Comparison of ENCODE assay signal across 12 cellular contexts in the genomic region with DNA sequence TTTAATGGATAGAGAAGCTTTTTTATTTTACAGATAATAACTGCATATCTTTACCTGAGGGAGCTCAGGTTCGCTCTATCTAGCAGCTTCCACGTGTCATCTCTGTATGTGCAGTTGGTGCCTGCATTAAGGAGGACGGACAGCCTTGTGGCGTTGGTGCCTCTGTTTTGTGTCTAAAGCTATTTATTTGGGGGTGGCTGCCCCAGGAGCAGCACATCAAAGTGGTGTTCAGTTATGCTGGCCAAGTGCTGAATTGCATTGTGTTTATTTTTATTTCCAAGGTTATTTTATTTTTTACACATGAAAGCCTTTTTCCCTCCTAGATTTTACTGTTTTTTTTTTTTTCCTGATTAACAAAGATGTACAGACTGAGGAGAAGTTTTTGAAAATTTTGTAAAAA. TPM values are rescaled to one million over a fixed set of nuclear protein-coding genes. Genes with fewer than 3 reads are reported as not detected.
DNase-seq lines count a peak whose midpoint lies in the region; ATAC-seq, FAIRE-seq and TF ChIP-seq lines count a peak whose summit lies in the region.
"Had no signal": no experiment of that assay in that cellular context is flagged by ENCODE, and none has a peak within 500 bp of the region (broad histone marks: within the 10 kb centered on the region; RNA-seq: fewer than 3 reads in every experiment).

No MANE protein-coding gene starts in this region.

- no peak overlapping the region for H2AFZ ChIP-seq in PC-3 (ENCODE audit: low read length)

- H3K4me3 ChIP-seq in GM12864 (ENCODE audit: low read depth, low read length) (peak overlapping the region; percentile 47; the same call in 1 of the 2 replicates), PC-3 (ENCODE audit: low read length) (no peak overlapping the region), rectal smooth muscle tissue (ENCODE audit: low read length) (peak overlapping the region; percentile 47)
- H3K4me3 ChIP-seq: prostate gland had no signal

- no peaks in the 10 kb centered on the region for H3K9me3 Mint-ChIP-seq in effector memory CD8-positive, alpha-beta T cell

- TF ChIP-seq POLR2A in GM12892 (IDR thresholded peaks at IDR 0.05; ENCODE audit: low read depth, low read length) = no peak

- peak overlapping the region; percentile 89 to 98 for H3K27ac Mint-ChIP-seq in effector memory CD8-positive, alpha-beta T cell

- POLR2A ChIA-PET in PC-3 (lab: Charles Lee; ENCODE audit: unreplicated experiment) = interaction anchor here (0.6 kb wide), 1 partner anchor 633 kb away, joined by 10 read pairs; no protein-coding TSS in a partner anchor

- H3K79me2 ChIP-seq in PC-3 (ENCODE audit: low read length) = peaks cover 19% of the 10 kb centered on the region

- H3K9me3 ChIP-seq in PC-3 (ENCODE audit: low read length) = no peaks in the 10 kb centered on the region
- H3K9me3 ChIP-seq: prostate gland had no signal

- H3K9ac ChIP-seq in PC-3 (ENCODE audit: low read length) (no peak overlapping the region), rectal smooth muscle tissue (ENCODE audit: low read length) (no peak overlapping the region)

- no peaks in the 10 kb centered on the region for H3F3A ChIP-seq in PC-3 (ENCODE audit: low read length, unreplicated experiment)

- CTCF ChIA-PET in PC-3 (lab: Charles Lee) = interaction anchor here (0.6 to 0.7 kb wide), 3 partner anchors 12 to 45 kb away, joined by 3 to 16 read pairs (median 4); no protein-coding TSS in a partner anchor

- H3K27me3 ChIP-seq in PC-3 (ENCODE audit: low read length) (no peaks in the 10 kb centered on the region), rectal smooth muscle tissue (ENCODE audit: control insufficient read depth, insufficient read depth, low read length) (no peaks in the 10 kb centered on the region)

- FAIRE-seq in GM12892 (lab: Jason Lieb, UNC) = no peak

- peak overlapping the region; percentile 82 to 86 for H3K4me3 Mint-ChIP-seq in effector memory CD8-positive, alpha-beta T cell

- TF ChIP-seq CTCF in GM12864 (IDR thresholded peaks at IDR 0.05; ENCODE audit: low read depth, low read length, missing control alignments) (no peak), PC-3 (conservative IDR thresholded peaks at IDR 0.05; ENCODE audit: low read depth, low read length) (no peak)

- intact Hi-C loops in PC-3 (cut with micrococcal nuclease) = no loop called here

- H3K4me1 ChIP-seq in PC-3 (ENCODE audit: insufficient read depth, low read length) (peaks cover 55% of the 10 kb centered on the region), rectal smooth muscle tissue (ENCODE audit: control insufficient read depth, insufficient read depth, low read length) (peaks cover 64% of the 10 kb centered on the region)

- no peak for ATAC-seq in PC-3
- peak; percentile 13 for ATAC-seq in effector memory CD8-positive, alpha-beta T cell (replicated peaks)
- ATAC-seq in GM19463 (IDR thresholded peaks at IDR 0.05; ENCODE audit: unreplicated experiment) = no peak
- ATAC-seq in HG03342 (IDR thresholded peaks at IDR 0.05; ENCODE audit: unreplicated experiment) = no peak

- no TSS peak for BruUV-seq in PC-3 (replicated peaks; lab: Mats Ljungman, UMichigan)

- H3K27me3 Mint-ChIP-seq in effector memory CD8-positive, alpha-beta T cell = no peaks in the 10 kb centered on the region

- H3K36me3 ChIP-seq in PC-3 (ENCODE audit: low read depth, low read length) (no peaks in the 10 kb centered on the region), rectal smooth muscle tissue (ENCODE audit: control insufficient read depth, insufficient read depth, low read length) (no peaks in the 10 kb centered on the region)
- H3K36me3 ChIP-seq: prostate gland, WERI-Rb-1 had no signal

- H3K27ac ChIP-seq in PC-3 (ENCODE audit: low read length) (no peak overlapping the region), rectal smooth muscle tissue (ENCODE audit: low read depth, low read length) (peak overlapping the region; percentile 85)
- H3K27ac ChIP-seq: WERI-Rb-1 had no signal

- DNase-seq in GM12864 (ENCODE audit: low read depth) (no peak), PC-3 (no peak), GM12892 (ENCODE audit: insufficient read length) (no peak), ecto neural progenitor cell (ENCODE audit: low spot score) (no peak)
- peak in 1 of 3 experiments; percentile 29 for DNase-seq in effector memory CD8-positive, alpha-beta T cell
- DNase-seq: hippocampal formation, NCI-H2171, WERI-Rb-1 had no signal

- no peaks in the 10 kb centered on the region for H3K9me2 ChIP-seq in PC-3 (replicated peaks; ENCODE audit: low read length)

- peak overlapping the region; percentile 65 for H3K4me2 ChIP-seq in PC-3 (ENCODE audit: low read length)

- peaks cover 69 to 84% of the 10 kb centered on the region in 2 donors for H3K4me1 Mint-ChIP-seq in effector memory CD8-positive, alpha-beta T cell (ENCODE audit: low read depth in 2 of 2)

- no peaks in the 10 kb centered on the region for H4K20me1 ChIP-seq in PC-3 (ENCODE audit: low read length)

- peaks cover 43% of the 10 kb centered on the region for H3K36me3 Mint-ChIP-seq in effector memory CD8-positive, alpha-beta T cell (ENCODE audit: insufficient read depth)

RNA-seq across cellular contexts. Expression of a gene that starts 59.7 kb away (rescaled TPM):
- 13.4 and 19.1 TPM in 2 replicates for total RNA-seq in PC-3 (2014; rRNA removed)
- polyA plus RNA-seq in GM12892 (2012; ENCODE audit: missing spikeins) = 60.8 TPM
